In genomic region chr1:15952317-15953258, GRCh38 we compare ENCODE assay signal across 9 cellular contexts. TPM values are rescaled to one million over a fixed set of nuclear protein-coding genes. Genes with fewer than 3 reads are reported as not detected.
DNase-seq lines count a peak whose midpoint lies in the region; ATAC-seq and TF ChIP-seq lines count a peak whose summit lies in the region.
"Had no signal": no experiment of that assay in that cellular context is flagged by ENCODE, and none has a peak within 500 bp of the region (broad histone marks: within the 10 kb centered on the region; RNA-seq: fewer than 3 reads in every experiment).

No MANE protein-coding gene starts in this region.

- BruUV-seq in Panc1 (replicated peaks; lab: Mats Ljungman, UMichigan): no TSS peak

- H3K36me3 ChIP-seq in Panc1 (ENCODE audit: control insufficient read depth, insufficient read depth, low read length) (no peaks in the 10 kb centered on the region), sigmoid colon (peaks cover 0 to 7% (median 0%) of the 10 kb centered on the region in 4 donors)

- H3K4me1 ChIP-seq in Panc1 (ENCODE audit: control insufficient read depth, insufficient read depth, low read length) (peaks cover 55% of the 10 kb centered on the region), sigmoid colon (peaks cover 0 to 85% (median 75%) of the 10 kb centered on the region in 4 donors)

- H3K27me3 ChIP-seq in Panc1 (ENCODE audit: control insufficient read depth, insufficient read depth, low read length): no peaks in the 10 kb centered on the region
- H3K27me3 ChIP-seq in sigmoid colon: no peaks in the 10 kb centered on the region

- no peaks in the 10 kb centered on the region for H3K9me3 ChIP-seq in Panc1 (ENCODE audit: control insufficient read depth, insufficient read depth, low read depth, low read length)
- no peaks in the 10 kb centered on the region for H3K9me3 ChIP-seq in sigmoid colon

- TF ChIP-seq EP300 in sigmoid colon (IDR thresholded peaks at IDR 0.05): no peak

- H3K4me3 ChIP-seq in Panc1 (ENCODE audit: low read depth in 2 of 2, low read length in 2 of 2) (no peak overlapping the region; a peak in 1 of 4 replicates), sigmoid colon (no peak overlapping the region)

- in situ Hi-C loops in Panc1 (cut with HindIII; ENCODE audit: low pct_unique_long_range_greater_than_20kb, low sequenced_read_pairs): no loop called here

- 83 to 90% methylated on average over 27 of the region's 27 CpGs for WGBS in sigmoid colon, 2 donors

- no peak for TF ChIP-seq CTCF in Panc1 (IDR thresholded peaks at IDR 0.05)
- TF ChIP-seq CTCF in sigmoid colon (IDR thresholded peaks at IDR 0.05): no peak

- POLR2A ChIA-PET in Panc1 (lab: Charles Lee): interaction anchor here (0.5 kb wide), 1 partner anchor 93 kb away, joined by 5 read pairs; no protein-coding TSS in a partner anchor

- H3K27ac ChIP-seq in Panc1 (ENCODE audit: low read length): peak overlapping the region; percentile 42
- peak overlapping the region in 3 of 4 donors; percentile 52 to 96 (median 68) for H3K27ac ChIP-seq in sigmoid colon

- ATAC-seq in Panc1 (peak; percentile 24), GM18907 (IDR thresholded peaks at IDR 0.05; ENCODE audit: unreplicated experiment) (no peak)

- intact Hi-C loops in Panc1 (cut with micrococcal nuclease; ENCODE audit: unreplicated experiment): no loop called here
- intact Hi-C loops in sigmoid colon (cut with DNase I): no loop called here

- DNase-seq in GM03348 (ENCODE audit: low spot score) (peak; percentile 83), Panc1 (ENCODE audit: low read depth, low spot score) (peak; percentile 52), dermis microvascular lymphatic vessel endothelial cell (ENCODE audit: low read depth in 2 of 2) (peak; percentile 44 to 93), sigmoid colon (no peak), foreskin melanocyte (no peak), iPS-NIHi7 (ENCODE audit: extremely low spot score) (no peak), NCI-H524 treated with DMSO at 0.1 percent for 48 hours (lab: John Stamatoyannopoulos, UW) (no peak)

- TF ChIP-seq POLR2A in sigmoid colon (IDR thresholded peaks at IDR 0.05): no peak

- CTCF ChIA-PET in Panc1 (lab: Charles Lee): interaction anchor here (0.6 kb wide), 2 partner anchors 30 to 48 kb away, joined by 3 to 7 read pairs; no protein-coding TSS in a partner anchor

RNA-seq across cellular contexts. Expression of gene ZBTB17, which starts 23.3 kb away (rescaled TPM):
- total RNA-seq in Panc1 (2021; ENCODE audit: unreplicated experiment) (41.6 TPM), dermis microvascular lymphatic vessel endothelial cell (33.5 and 38.4 TPM in 2 replicates), sigmoid colon (10 to 100 TPM; 22.1 to 38.5 (median 26.5) TPM)
- polyA plus RNA-seq in Panc1 (2012; ENCODE audit: insufficient read length): 52.1 TPM
- 10 to 100 TPM; 17.4 to 38.7 (median 18.3) TPM for polyA plus RNA-seq in sigmoid colon

RNA-seq across cellular contexts. Expression of gene SRARP, which starts 51.4 kb away (rescaled TPM):
- not detected for total RNA-seq in Panc1 (2021; ENCODE audit: unreplicated experiment)
- not detected for polyA plus RNA-seq in Panc1 (2012; ENCODE audit: insufficient read length)
- total RNA-seq in dermis microvascular lymphatic vessel endothelial cell: 0.51 TPM in 2 replicates
- not detected for total RNA-seq in sigmoid colon
- under 1 TPM in 1 of 3 donors, not detected in 2; under 0.01 TPM for polyA plus RNA-seq in sigmoid colon
- total RNA-seq: NCI-H460 had no signal

Comparison
In these comparisons a context has a peak if more than half of its experiments do, and no peak if none do; other contexts are left out.
1. DNase-seq: peak in GM03348 (single experiment), Panc1 (single experiment) and dermis microvascular lymphatic vessel endothelial cell (2 of 2); none in sigmoid colon (single experiment), foreskin melanocyte (single experiment), iPS-NIHi7 (single experiment) and NCI-H524 treated with DMSO at 0.1 percent for 48 hours (single experiment).